Comparison of ENCODE assay signal across 8 cellular contexts in genomic region chr4:14783011-14783877, GRCh38.
DNase-seq lines count a peak whose midpoint lies in the region; ATAC-seq and TF ChIP-seq lines count a peak whose summit lies in the region.

No MANE protein-coding gene starts in this region.

- ATAC-seq in HG03064 (IDR thresholded peaks at IDR 0.05; ENCODE audit: low read depth, unreplicated experiment) (peak; percentile 93), omental fat pad (ENCODE audit: low FRiP score) (no peak)

- TF ChIP-seq CTCF in omental fat pad (IDR thresholded peaks at IDR 0.05): no peak

- DNase-seq in activated CD8-positive, alpha-beta memory T cell treated with anti-CD3 and anti-CD28 coated beads, Interleukin-2, amount 50 U/mL, for 24 hours (ENCODE audit: extremely low read depth): peak; percentile 7
- no peak for DNase-seq in activated CD8-positive, alpha-beta memory T cell treated with anti-CD3 and anti-CD28 coated beads, Interleukin-2, amount 50 U/mL, for 4 hours
- DNase-seq in activated T-cell treated with anti-CD3 and anti-CD28 coated beads, Interleukin-2, amount 50 U/mL, for 48 hours: peak; percentile 61 to 69
- DNase-seq in stimulated activated CD8-positive, alpha-beta memory T cell treated with anti-CD3 and anti-CD28 coated beads, Interleukin-4, amount 100 ng/mL, for 24 hours (ENCODE audit: low read depth): peak; percentile 5
- no peak for DNase-seq in omental fat pad (ENCODE audit: low spot score)
- no peak for DNase-seq in NCI-H2081 treated with DMSO at 0.1 percent for 48 hours (lab: John Stamatoyannopoulos, UW)
- DNase-seq in NCI-H345 (lab: John Stamatoyannopoulos, UW): no peak

Comparison
In these comparisons a context has a peak if more than half of its experiments do, and no peak if none do; other contexts are left out.
1. DNase-seq: peak in activated CD8-positive, alpha-beta memory T cell treated with anti-CD3 and anti-CD28 coated beads, Interleukin-2, amount 50 U/mL, for 24 hours (single experiment), activated T-cell treated with anti-CD3 and anti-CD28 coated beads, Interleukin-2, amount 50 U/mL, for 48 hours (2 of 2) and stimulated activated CD8-positive, alpha-beta memory T cell treated with anti-CD3 and anti-CD28 coated beads, Interleukin-4, amount 100 ng/mL, for 24 hours (single experiment); none in activated CD8-positive, alpha-beta memory T cell treated with anti-CD3 and anti-CD28 coated beads, Interleukin-2, amount 50 U/mL, for 4 hours (single experiment), omental fat pad (single experiment), NCI-H2081 treated with DMSO at 0.1 percent for 48 hours (single experiment) and NCI-H345 (single experiment).